Comparison of ENCODE assay signal across 8 cellular contexts in the genomic region with DNA sequence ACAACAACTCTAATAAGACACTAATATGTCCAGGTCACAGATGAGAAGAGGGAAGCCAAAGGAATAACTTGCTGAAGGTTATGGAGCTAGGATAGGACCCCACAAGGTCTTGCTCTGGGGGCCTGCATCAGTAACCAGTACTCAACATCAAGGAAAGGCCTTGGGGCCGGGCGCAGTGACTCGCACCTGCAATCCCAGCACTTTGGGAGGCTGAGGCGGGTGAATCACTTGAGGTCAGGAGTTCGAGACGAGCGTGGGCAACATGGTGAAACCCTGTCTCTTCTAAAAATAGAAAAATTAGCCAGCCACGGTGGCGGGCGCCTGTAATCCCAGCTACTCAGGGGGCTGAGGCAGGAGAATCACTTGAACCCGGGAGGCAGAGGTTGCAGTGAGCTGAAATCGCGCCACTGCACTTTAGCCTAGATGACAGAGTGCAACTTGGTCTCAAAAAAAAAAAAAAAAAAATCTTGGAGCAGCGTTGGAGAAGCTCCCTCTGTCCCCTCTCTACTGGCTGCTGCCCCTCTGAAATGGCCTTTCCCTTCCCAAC. TPM values are rescaled to one million over a fixed set of nuclear protein-coding genes. Genes with fewer than 3 reads are reported as not detected.
DNase-seq lines count a peak whose midpoint lies in the region; ATAC-seq and TF ChIP-seq lines count a peak whose summit lies in the region.

No MANE protein-coding gene starts in this region.

- no peak for TF ChIP-seq CTCF in foreskin keratinocyte (conservative IDR thresholded peaks at IDR 0.05)

- peak overlapping the region; percentile 96 for H3K4me3 Mint-ChIP-seq in activated CD4-positive, alpha-beta T cell treated with anti-CD3 and anti-CD28 coated beads, Interleukin-2, amount 10 ng/mL, durations not matched to agents 7 days and 5 days

- no peaks in the 10 kb centered on the region for H3K27me3 ChIP-seq in foreskin keratinocyte

- POLR2A ChIA-PET in activated CD4-positive, alpha-beta T cell treated with anti-CD3 and anti-CD28 coated beads, Interleukin-2, amount 10 ng/mL, durations not matched to agents 7 days and 5 days (lab: Charles Lee): no interaction called here

- peak overlapping the region; percentile 49 for H3K27ac ChIP-seq in foreskin keratinocyte

- CTCF ChIA-PET in activated CD4-positive, alpha-beta T cell treated with anti-CD3 and anti-CD28 coated beads, Interleukin-2, amount 10 ng/mL, durations not matched to agents 7 days and 5 days (lab: Charles Lee): interaction anchor here (0.5 to 3.2 kb wide), 6 partner anchors 10 to 86 kb away, joined by 3 to 17 read pairs (median 6); partner anchors contain the start of gene RPL36

- no peak for ATAC-seq in foreskin keratinocyte
- ATAC-seq in GM18867 (IDR thresholded peaks at IDR 0.05; ENCODE audit: unreplicated experiment): no peak

- peaks cover 36% of the 10 kb centered on the region for H3K4me1 Mint-ChIP-seq in activated CD4-positive, alpha-beta T cell treated with anti-CD3 and anti-CD28 coated beads, Interleukin-2, amount 10 ng/mL, durations not matched to agents 7 days and 5 days

- H3K27me3 Mint-ChIP-seq in activated CD4-positive, alpha-beta T cell treated with anti-CD3 and anti-CD28 coated beads, Interleukin-2, amount 10 ng/mL, durations not matched to agents 7 days and 5 days: no peaks in the 10 kb centered on the region

- H3K27ac Mint-ChIP-seq in activated CD4-positive, alpha-beta T cell treated with anti-CD3 and anti-CD28 coated beads, Interleukin-2, amount 10 ng/mL, durations not matched to agents 7 days and 5 days: peak overlapping the region; percentile 97

- no peaks in the 10 kb centered on the region for H3K9me3 Mint-ChIP-seq in activated CD4-positive, alpha-beta T cell treated with anti-CD3 and anti-CD28 coated beads, Interleukin-2, amount 10 ng/mL, durations not matched to agents 7 days and 5 days

- peaks cover 4% of the 10 kb centered on the region for H3K4me1 ChIP-seq in foreskin keratinocyte

- peak; percentile 56 for DNase-seq in NK-92 treated with Interleukin-12 subunit alpha and Interleukin-12 subunit beta, amount 100 ng/mL, for 24 hours (lab: John Stamatoyannopoulos, UW)
- DNase-seq in NK-92 (lab: John Stamatoyannopoulos, UW; ENCODE audit: unreplicated experiment) (no peak), foreskin keratinocyte (no peak), NCI-H2107 (lab: John Stamatoyannopoulos, UW) (no peak), NCI-H1417 treated with DMSO at 0.1 percent for 48 hours (lab: John Stamatoyannopoulos, UW) (no peak)
- DNase-seq in activated CD4-positive, alpha-beta T cell treated with anti-CD3 and anti-CD28 coated beads, Interleukin-2, amount 10 ng/mL, durations not matched to agents 7 days and 5 days: no peak
- peak; percentile 38 to 74 (median 46) for DNase-seq in stimulated activated CD4-positive, alpha-beta T cell treated with anti-CD3 and anti-CD28 coated beads, TNF-alpha, amount 100 ng/mL, for 48 hours (ENCODE audit: low read depth in 3 of 3)

- peaks cover 20% of the 10 kb centered on the region for H3K36me3 Mint-ChIP-seq in activated CD4-positive, alpha-beta T cell treated with anti-CD3 and anti-CD28 coated beads, Interleukin-2, amount 10 ng/mL, durations not matched to agents 7 days and 5 days (ENCODE audit: low read depth)

RNA-seq across cellular contexts. Expression of gene LONP1, which starts 1.8 kb away (rescaled TPM):
- total RNA-seq in activated CD4-positive, alpha-beta T cell treated with anti-CD3 and anti-CD28 coated beads, Interleukin-2, amount 10 ng/mL, durations not matched to agents 7 days and 5 days: 10 to 100 TPM; 71.7 to 79.6 TPM
- total RNA-seq in foreskin keratinocyte: 64.2 and 69.6 TPM in 2 replicates
- 55.6 and 67.1 TPM in 2 replicates for polyA plus RNA-seq in foreskin keratinocyte

RNA-seq across cellular contexts. Expression of gene CATSPERD, which starts 2.3 kb away (rescaled TPM):
- total RNA-seq in activated CD4-positive, alpha-beta T cell treated with anti-CD3 and anti-CD28 coated beads, Interleukin-2, amount 10 ng/mL, durations not matched to agents 7 days and 5 days: not detected
- not detected in 2 replicates for total RNA-seq in foreskin keratinocyte
- not detected in 2 replicates for polyA plus RNA-seq in foreskin keratinocyte

RNA-seq across cellular contexts. Expression of gene RPL36, which starts 28.0 kb away (rescaled TPM):
- total RNA-seq in activated CD4-positive, alpha-beta T cell treated with anti-CD3 and anti-CD28 coated beads, Interleukin-2, amount 10 ng/mL, durations not matched to agents 7 days and 5 days: 100 to 1,000 TPM; 880 to 925 TPM
- total RNA-seq in foreskin keratinocyte: 1,346 and 1,361 TPM in 2 replicates
- polyA plus RNA-seq in foreskin keratinocyte: 2,000 and 2,267 TPM in 2 replicates

RNA-seq across cellular contexts. Expression of gene HSD11B1L, which starts 37.3 kb away (rescaled TPM):
- 1 to 10 TPM; 2.0 TPM for total RNA-seq in activated CD4-positive, alpha-beta T cell treated with anti-CD3 and anti-CD28 coated beads, Interleukin-2, amount 10 ng/mL, durations not matched to agents 7 days and 5 days
- total RNA-seq in foreskin keratinocyte: 4.6 and 5.9 TPM in 2 replicates
- 7.4 and 8.8 TPM in 2 replicates for polyA plus RNA-seq in foreskin keratinocyte

RNA-seq across cellular contexts. Expression of gene MICOS13, which starts 37.8 kb away (rescaled TPM):
- total RNA-seq in activated CD4-positive, alpha-beta T cell treated with anti-CD3 and anti-CD28 coated beads, Interleukin-2, amount 10 ng/mL, durations not matched to agents 7 days and 5 days: 10 to 100 TPM; 43.5 to 48.2 TPM
- 89.2 and 94.0 TPM in 2 replicates for total RNA-seq in foreskin keratinocyte
- polyA plus RNA-seq in foreskin keratinocyte: 142 and 152 TPM in 2 replicates

Comparison
In these comparisons a context has a peak if more than half of its experiments do, and no peak if none do; other contexts are left out.
1. DNase-seq: peak in NK-92 treated with Interleukin-12 subunit alpha and Interleukin-12 subunit beta, amount 100 ng/mL, for 24 hours (single experiment) and stimulated activated CD4-positive, alpha-beta T cell treated with anti-CD3 and anti-CD28 coated beads, TNF-alpha, amount 100 ng/mL, for 48 hours (3 of 3); none in NK-92 (single experiment), activated CD4-positive, alpha-beta T cell treated with anti-CD3 and anti-CD28 coated beads, Interleukin-2, amount 10 ng/mL, durations not matched to agents 7 days and 5 days (single experiment), foreskin keratinocyte (0 of 2), NCI-H2107 (single experiment) and NCI-H1417 treated with DMSO at 0.1 percent for 48 hours (single experiment).